8 cellular contexts compared by ENCODE assay signal in the genomic region with DNA sequence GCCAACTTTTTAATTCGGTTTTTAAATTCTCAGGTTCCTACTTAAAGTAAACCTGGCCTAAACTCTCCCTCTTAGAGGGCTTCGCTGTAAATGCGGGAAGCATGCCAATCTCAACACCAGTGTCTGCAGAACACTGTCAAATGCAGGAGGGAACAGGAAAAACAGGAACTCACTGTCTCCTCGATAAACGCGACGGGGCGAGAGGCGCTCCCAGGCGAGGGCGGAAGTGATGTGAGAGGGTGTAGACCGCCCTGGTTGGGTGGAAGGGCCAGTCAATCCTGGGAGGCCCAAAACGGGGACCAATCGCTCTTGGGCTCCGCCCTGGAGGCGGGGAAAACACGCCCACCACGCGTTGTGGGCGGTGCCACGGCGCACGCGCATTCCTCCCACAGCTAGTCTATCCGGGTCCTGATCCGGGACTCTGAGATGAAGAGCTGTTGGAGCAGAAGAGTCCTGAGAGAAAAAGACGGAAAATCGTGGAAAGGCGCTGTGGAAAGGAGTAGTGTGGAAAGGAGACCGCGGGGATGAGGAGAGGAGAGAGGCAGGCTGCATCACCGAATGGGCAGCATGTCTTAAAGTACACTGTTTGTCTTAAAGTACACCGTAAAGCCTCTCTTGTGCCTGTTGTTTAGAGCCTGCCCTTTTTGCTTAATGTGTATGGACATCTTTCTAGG.
A peak's percentile ranks its signal among the peaks of the same experiment; 100 is the strongest.
DNase-seq lines count a peak whose midpoint lies in the region; ATAC-seq and TF ChIP-seq lines count a peak whose summit lies in the region.

No MANE protein-coding gene starts in this region.

- peaks cover 11% of the 10 kb centered on the region for H3K4me1 Mint-ChIP-seq in central memory CD8-positive, alpha-beta T cell

- H3K36me3 Mint-ChIP-seq in central memory CD8-positive, alpha-beta T cell (ENCODE audit: insufficient read depth) = peaks cover 5% of the 10 kb centered on the region

- DNase-seq in AG09319 (ENCODE audit: extremely low read depth, low read depth) (peak; percentile 89), NCI-H345 (lab: John Stamatoyannopoulos, UW) (peak; percentile 95), inferior parietal cortex (ENCODE audit: extremely low spot score) (peak; percentile 99), smooth muscle cell of the brain vasculature (ENCODE audit: low read depth, low spot score) (peak; percentile 96)
- DNase-seq in activated CD4-positive, CD25-positive, alpha-beta regulatory T cell (lab: John Stamatoyannopoulos, UW) = peak; percentile 89 to 93 (median 91)
- peak; percentile 97 to 99 for DNase-seq in central memory CD8-positive, alpha-beta T cell (ENCODE audit: low spot score in 2 of 2)

- H3K27ac Mint-ChIP-seq in central memory CD8-positive, alpha-beta T cell (ENCODE audit: low read depth) = peak overlapping the region; percentile 83

- ATAC-seq in GM19025 (IDR thresholded peaks at IDR 0.05; ENCODE audit: low read depth, unreplicated experiment) = peak; percentile 99
- peak; percentile 100 for ATAC-seq in HG03280 (IDR thresholded peaks at IDR 0.05; ENCODE audit: unreplicated experiment)
- ATAC-seq in central memory CD8-positive, alpha-beta T cell (replicated peaks; ENCODE audit: extremely low read depth, poor library complexity, severe bottlenecking) = peak; percentile 100

- H3K9me3 Mint-ChIP-seq in central memory CD8-positive, alpha-beta T cell = no peaks in the 10 kb centered on the region

- no peak for TF ChIP-seq CTCF in AG09319 (IDR thresholded peaks at IDR 0.05; ENCODE audit: low read depth, low read length)

- H3K27me3 Mint-ChIP-seq in central memory CD8-positive, alpha-beta T cell = peaks cover 3% of the 10 kb centered on the region

- peak overlapping the region; percentile 78 for H3K4me3 Mint-ChIP-seq in central memory CD8-positive, alpha-beta T cell

Comparison
In these comparisons a context has a peak if more than half of its experiments do, and no peak if none do; other contexts are left out.
1. Peak in every context shown above with its lines: DNase-seq and ATAC-seq.